In the genomic region with DNA sequence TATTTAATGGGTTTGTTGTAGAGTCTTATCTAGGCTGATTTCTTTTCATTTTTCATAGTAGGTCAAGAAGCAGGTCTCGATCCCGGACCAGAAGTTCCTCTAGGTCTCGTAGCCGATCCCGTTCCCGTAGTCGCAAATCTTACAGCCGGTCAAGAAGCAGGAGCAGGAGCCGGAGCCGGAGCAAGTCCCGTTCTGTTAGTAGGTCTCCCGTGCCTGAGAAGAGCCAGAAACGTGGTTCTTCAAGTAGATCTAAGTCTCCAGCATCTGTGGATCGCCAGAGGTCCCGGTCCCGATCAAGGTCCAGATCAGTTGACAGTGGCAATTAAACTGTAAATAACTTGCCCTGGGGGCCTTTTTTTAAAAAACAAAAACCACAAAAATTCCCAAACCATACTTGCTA, we compare ENCODE assay signal across 28 cellular contexts. TPM values are rescaled to one million over a fixed set of nuclear protein-coding genes. Genes with fewer than 3 reads are reported as not detected.
A peak's percentile ranks its signal among the peaks of the same experiment; 100 is the strongest.
DNase-seq lines count a peak whose midpoint lies in the region; ATAC-seq and TF ChIP-seq lines count a peak whose summit lies in the region.
"Had no signal": no experiment of that assay in that cellular context is flagged by ENCODE, and none has a peak within 500 bp of the region (broad histone marks: within the 10 kb centered on the region; RNA-seq: fewer than 3 reads in every experiment).

No MANE protein-coding gene starts in this region.

- H3K4me3 Mint-ChIP-seq in CD4-positive, alpha-beta memory T cell, result peak overlapping the region in 6 of 8 donors; percentile 17 to 80 (median 60)
- peak overlapping the region; percentile 29 for H3K4me3 Mint-ChIP-seq in natural killer cell

- H3K27ac Mint-ChIP-seq in CD4-positive, alpha-beta memory T cell, result peak overlapping the region in 5 of 7 donors; percentile 43 to 100 (median 78)
- H3K27ac Mint-ChIP-seq in natural killer cell, result peak overlapping the region; percentile 68 to 99

- H3K9me3 ChIP-seq in CD4-positive, alpha-beta memory T cell (ENCODE audit: control insufficient read depth in 1 of 2, low read length in 2 of 2), result no peaks in the 10 kb centered on the region
- H3K9me3 ChIP-seq in GM23248 (ENCODE audit: low read depth), result no peaks in the 10 kb centered on the region
- H3K9me3 ChIP-seq: Caco-2, tibial artery had no signal

- no peaks in the 10 kb centered on the region for H3K9me2 ChIP-seq in GM23248 (ENCODE audit: insufficient read depth)

- H3K4me3 ChIP-seq in CD4-positive, alpha-beta memory T cell (ENCODE audit: low read length in 2 of 2), result no peak overlapping the region
- H3K4me3 ChIP-seq in GM23248, result no peak overlapping the region
- H3K4me3 ChIP-seq: smooth muscle cell, tibial artery had no signal

- in situ Hi-C loops in GM23248 (cut with MboI) (no loop called here), KBM-7 (cut with MboI; ENCODE audit: low pct_unique_long_range_greater_than_20kb, low sequenced_read_pairs) (no loop called here)

- no peak overlapping the region for H3K4me2 ChIP-seq in GM23248 (ENCODE audit: unreplicated experiment)

- H4K20me1 ChIP-seq in GM23248 (ENCODE audit: insufficient read depth), result peaks cover 22% of the 10 kb centered on the region; the same call in 1 of the 2 replicates

- H3K36me3 Mint-ChIP-seq in CD4-positive, alpha-beta memory T cell, result peaks cover 79 to 92% of the 10 kb centered on the region in 2 donors
- peaks cover 55% of the 10 kb centered on the region for H3K36me3 Mint-ChIP-seq in natural killer cell

- H3K27me3 Mint-ChIP-seq in CD4-positive, alpha-beta memory T cell, result no peaks in the 10 kb centered on the region
- H3K27me3 Mint-ChIP-seq in natural killer cell (ENCODE audit: low read depth in 2 of 2), result no peaks in the 10 kb centered on the region

- no peak for TF ChIP-seq CTCF in natural killer cell (IDR thresholded peaks at IDR 0.05)

- no peaks in the 10 kb centered on the region for H3K27me3 ChIP-seq in CD4-positive, alpha-beta memory T cell (ENCODE audit: insufficient read depth, low read length)
- no peaks in the 10 kb centered on the region for H3K27me3 ChIP-seq in GM23248 (replicated peaks; ENCODE audit: insufficient read depth)

- H3F3A ChIP-seq in GM23248 (ENCODE audit: insufficient read depth), result peaks cover 70% of the 10 kb centered on the region

- WGBS in GM23248 (ENCODE audit: low coverage in 1 of 2, low lambda C conversion rate in 2 of 2, missing lambda C conversion rate in 2 of 2), 2 experiments, result 94 to 96% methylated on average over 16 of the region's 16 CpGs

- H3K27ac ChIP-seq in CD4-positive, alpha-beta memory T cell (ENCODE audit: low read depth, low read length), result no peak overlapping the region
- no peak overlapping the region for H3K27ac ChIP-seq in GM23248
- H3K27ac ChIP-seq: tibial artery had no signal

- H3K9me3 Mint-ChIP-seq in CD4-positive, alpha-beta memory T cell, result peaks cover 0 to 21% (median 0%) of the 10 kb centered on the region in 8 donors
- no peaks in the 10 kb centered on the region for H3K9me3 Mint-ChIP-seq in natural killer cell

- peaks cover 58 to 98% (median 76%) of the 10 kb centered on the region in 4 donors for H3K4me1 Mint-ChIP-seq in CD4-positive, alpha-beta memory T cell
- peaks cover 81 to 89% of the 10 kb centered on the region in 2 donors for H3K4me1 Mint-ChIP-seq in natural killer cell

- CTCF ChIA-PET in CD4-positive, alpha-beta memory T cell (lab: Charles Lee; ENCODE audit: partially characterized antibody), result no interaction called here

- H2AFZ ChIP-seq in GM23248, result no peak overlapping the region

- H3K4me1 ChIP-seq in CD4-positive, alpha-beta memory T cell (ENCODE audit: insufficient read depth, low read length), result peaks cover 80% of the 10 kb centered on the region
- H3K4me1 ChIP-seq in GM23248 (ENCODE audit: insufficient read depth), result peaks cover 24% of the 10 kb centered on the region

- intact Hi-C loops in CD4-positive, alpha-beta memory T cell (cut with micrococcal nuclease), result no loop called here
- intact Hi-C loops in natural killer cell (cut with micrococcal nuclease), result no loop called here

- no peak for DNase-seq in CD4-positive, alpha-beta memory T cell
- no peak for DNase-seq in GM23248
- peak; percentile 32 for DNase-seq in ecto neural progenitor cell (ENCODE audit: low spot score)
- DNase-seq in natural killer cell, result no peak
- DNase-seq in KBM-7, result no peak
- no peak for DNase-seq in NOMO-1 treated with dmso at 0.1 percent for 144 hours (lab: John Stamatoyannopoulos, UW; ENCODE audit: unreplicated experiment)
- DNase-seq: activated gamma-delta T cell; aorta; Caco-2; central memory CD4-positive, alpha-beta T cell; DND-41; hippocampal formation; left ventricle myocardium superior; NCI-H2081 treated with DMSO at 0.1 percent for 48 hours; NCI-H446; nucleus accumbens; retina; SHP77; stimulated activated CD4-positive, alpha-beta T cell treated with anti-CD3 and anti-CD28 coated beads, Interleukin-4, amount 100 ng/mL, for 1 hour; stimulated activated naive CD8-positive, alpha-beta T cell treated with anti-CD3 and anti-CD28 coated beads, Interleukin-15, Interleukin-2, amounts not matched to agents 100 U/mL and 50 U/mL, for 24 hours; SW 1271; tibial artery had no signal

- H3K79me2 ChIP-seq in GM23248 (ENCODE audit: insufficient read depth), result peaks cover 84% of the 10 kb centered on the region

- no peak for ATAC-seq in natural killer cell
- no peak for ATAC-seq in GM18511 (IDR thresholded peaks at IDR 0.05; ENCODE audit: unreplicated experiment)
- ATAC-seq: left ventricle myocardium superior; stimulated activated naive CD8-positive, alpha-beta T cell treated with anti-CD3 and anti-CD28 coated beads, Interleukin-15, Interleukin-2, amounts not matched to agents 100 U/mL and 50 U/mL, for 24 hours had no signal

- 0 out of 2 replicates have a peak overlapping the region, but pooled peaks have one; percentile 2 for H3K9ac ChIP-seq in GM23248

- POLR2A ChIA-PET in CD4-positive, alpha-beta memory T cell (lab: Charles Lee; ENCODE audit: partially characterized antibody), result interaction anchor here (0.7 kb wide), 1 partner anchor 14 kb away, joined by 3 read pairs; no protein-coding TSS in a partner anchor

- H3K36me3 ChIP-seq in CD4-positive, alpha-beta memory T cell (ENCODE audit: insufficient read depth, low read length), result peaks cover 61% of the 10 kb centered on the region
- peaks cover 76% of the 10 kb centered on the region for H3K36me3 ChIP-seq in GM23248 (ENCODE audit: low read depth)

RNA-seq across cellular contexts. Expression of a gene that starts 4.2 kb away (rescaled TPM):
- 100 to 1,000 TPM; 946 to 964 TPM for total RNA-seq in CD4-positive, alpha-beta memory T cell
- 1,000 to 10,000 TPM in 1 of 2 donors, 100 to 1,000 TPM in 1; 920 to 1,159 TPM for polyA plus RNA-seq in CD4-positive, alpha-beta memory T cell
- 112 and 125 TPM in 2 replicates for total RNA-seq in GM23248 (2014; rRNA removed; shearing (Covaris generic))
- polyA plus RNA-seq in GM23248 (2016; fragmentation: Nextera tagmentation; extraction: Ambion mirVana), result 207 and 227 TPM in 2 replicates
- total RNA-seq in natural killer cell, result 1,000 to 10,000 TPM; 1,327 to 1,669 (median 1,634) TPM

RNA-seq across cellular contexts. Expression of a gene that starts 25.9 kb away (rescaled TPM):
- total RNA-seq in CD4-positive, alpha-beta memory T cell, result not detected
- polyA plus RNA-seq in CD4-positive, alpha-beta memory T cell, result not detected
- total RNA-seq in GM23248 (2014; rRNA removed; shearing (Covaris generic)), result not detected in 2 replicates
- not detected in 2 replicates for polyA plus RNA-seq in GM23248 (2016; fragmentation: Nextera tagmentation; extraction: Ambion mirVana)
- not detected for total RNA-seq in natural killer cell
- total RNA-seq: aorta, dermis microvascular lymphatic vessel endothelial cell, epithelial cell of proximal tubule, frontal cortex, left ventricle myocardium superior, M059J, smooth muscle cell had no signal
- polyA plus RNA-seq: aorta had no signal
